ENCODE assay signal across 11 cellular contexts in genomic region chrX:44914532-44915198, GRCh38. TPM values are rescaled to one million over a fixed set of nuclear protein-coding genes. Genes with fewer than 3 reads are reported as not detected.
DNase-seq lines count a peak whose midpoint lies in the region; ATAC-seq and TF ChIP-seq lines count a peak whose summit lies in the region.
"Had no signal": no experiment of that assay in that cellular context is flagged by ENCODE, and none has a peak within 500 bp of the region (broad histone marks: within the 10 kb centered on the region; RNA-seq: fewer than 3 reads in every experiment).

No MANE protein-coding gene starts in this region.

- H3K79me2 ChIP-seq in GM23248 (ENCODE audit: insufficient read depth), result peaks cover 90% of the 10 kb centered on the region

- H4K20me1 ChIP-seq in GM23248 (ENCODE audit: insufficient read depth), result peaks cover 9% of the 10 kb centered on the region; the same call in 1 of the 2 replicates

- H3K4me1 ChIP-seq in GM23248 (ENCODE audit: insufficient read depth) (peaks cover 17% of the 10 kb centered on the region), left lung (peaks cover 17 to 25% of the 10 kb centered on the region in 2 donors), tibial artery (peaks cover 0 to 24% (median 10%) of the 10 kb centered on the region in 4 donors)

- TF ChIP-seq CTCF in left lung (IDR thresholded peaks at IDR 0.05), result no peak
- TF ChIP-seq CTCF in tibial artery (IDR thresholded peaks at IDR 0.05), result no peak
- no peak for TF ChIP-seq CTCF in GM13976 (IDR thresholded peaks at IDR 0.05; ENCODE audit: borderline replicate concordance, control extremely low read depth, extremely low read depth, insufficient read depth, missing control alignments)

- no peak overlapping the region for H3K9ac ChIP-seq in GM23248

- H3K36me3 ChIP-seq in GM23248 (ENCODE audit: low read depth) (no peaks in the 10 kb centered on the region), left lung (no peaks in the 10 kb centered on the region), tibial artery (no peaks in the 10 kb centered on the region)

- ATAC-seq in GM18498 (IDR thresholded peaks at IDR 0.05; ENCODE audit: unreplicated experiment), result peak; percentile 77
- ATAC-seq in left lung, result peak; percentile 56
- ATAC-seq: activated CD8-positive, alpha-beta memory T cell treated with anti-CD3 and anti-CD28 coated beads, Interleukin-2, amount 10 ng/mL, durations not matched to agents 7 days and 5 days; foreskin keratinocyte had no signal

- H3K4me3 ChIP-seq in GM23248 (no peak overlapping the region), left lung (no peak overlapping the region), tibial artery (no peak overlapping the region)

- WGBS in GM23248 (ENCODE audit: low coverage in 1 of 2, low lambda C conversion rate in 2 of 2, missing lambda C conversion rate in 2 of 2), 2 experiments, result 89 to 90% methylated on average over 2 of the region's 2 CpGs

- no peaks in the 10 kb centered on the region; the same call in 1 of the 2 replicates for H3F3A ChIP-seq in GM23248 (ENCODE audit: insufficient read depth)

- H3K9me3 ChIP-seq in GM23248 (ENCODE audit: low read depth) (no peaks in the 10 kb centered on the region), left lung (no peaks in the 10 kb centered on the region), tibial artery (no peaks in the 10 kb centered on the region)

- H3K4me2 ChIP-seq in GM23248 (ENCODE audit: unreplicated experiment), result peak overlapping the region; percentile 12

- no peak overlapping the region for H2AFZ ChIP-seq in GM23248

- H3K27me3 ChIP-seq in GM23248 (replicated peaks; ENCODE audit: insufficient read depth), result no peaks in the 10 kb centered on the region
- H3K27me3 ChIP-seq in left lung, result no peaks in the 10 kb centered on the region
- H3K27me3 ChIP-seq in tibial artery, result no peaks in the 10 kb centered on the region
- H3K27me3 ChIP-seq: foreskin keratinocyte had no signal

- in situ Hi-C loops in GM23248 (cut with MboI) (no loop called here), GM13976 (cut with MboI; ENCODE audit: low sequenced_read_pairs, unreplicated experiment) (no loop called here)

- H3K9me2 ChIP-seq in GM23248 (ENCODE audit: insufficient read depth), result no peaks in the 10 kb centered on the region

- intact Hi-C loops in left lung (cut with DNase I), result no loop called here
- intact Hi-C loops in tibial artery (cut with DNase I; ENCODE audit: low total_unique reads), result no loop called here

- H3K27ac ChIP-seq in GM23248, result no peak overlapping the region
- H3K27ac ChIP-seq in left lung, result peak overlapping the region in 1 of 2 donors; percentile 15
- no peak overlapping the region for H3K27ac ChIP-seq in tibial artery
- H3K27ac ChIP-seq: foreskin keratinocyte had no signal

- DNase-seq in GM23248 (peak; percentile 40), OCI-M1 (lab: John Stamatoyannopoulos, UW) (peak; percentile 52), left lung (no peak), nucleus accumbens (lab: John Stamatoyannopoulos, UW) (no peak), tibial artery (no peak), NCI-H446 (lab: John Stamatoyannopoulos, UW) (no peak), GM13976 (ENCODE audit: low spot score) (no peak)
- DNase-seq: activated CD8-positive, alpha-beta memory T cell treated with anti-CD3 and anti-CD28 coated beads, Interleukin-2, amount 10 ng/mL, durations not matched to agents 7 days and 5 days; foreskin keratinocyte; NCI-H2081 treated with DMSO at 0.1 percent for 48 hours had no signal

RNA-seq across cellular contexts. Expression of gene KDM6A, which starts 41.7 kb away (rescaled TPM):
- 12.0 and 31.2 TPM in 2 replicates for total RNA-seq in GM23248 (2014; rRNA removed; shearing (Covaris generic))
- 4.5 and 5.8 TPM in 2 replicates for polyA plus RNA-seq in GM23248 (2016; fragmentation: Nextera tagmentation; extraction: Ambion mirVana)
- total RNA-seq in left lung, result 10 to 100 TPM; 21.1 to 34.7 TPM

Comparison
In these comparisons a context has a peak if more than half of its experiments do, and no peak if none do; other contexts are left out.
1. DNase-seq: peak in GM23248 (single experiment) and OCI-M1 (single experiment); none in left lung (0 of 2), nucleus accumbens (0 of 56), tibial artery (0 of 2), NCI-H446 (0 of 2) and GM13976 (single experiment).